ENCODE assay signal across 8 cellular contexts in genomic region chr3:58237238-58237939, GRCh38. TPM values are rescaled to one million over a fixed set of nuclear protein-coding genes. Genes with fewer than 3 reads are reported as not detected.
A peak's percentile ranks its signal among the peaks of the same experiment; 100 is the strongest.
DNase-seq lines count a peak whose midpoint lies in the region; ATAC-seq and TF ChIP-seq lines count a peak whose summit lies in the region.

A gene with protein sequence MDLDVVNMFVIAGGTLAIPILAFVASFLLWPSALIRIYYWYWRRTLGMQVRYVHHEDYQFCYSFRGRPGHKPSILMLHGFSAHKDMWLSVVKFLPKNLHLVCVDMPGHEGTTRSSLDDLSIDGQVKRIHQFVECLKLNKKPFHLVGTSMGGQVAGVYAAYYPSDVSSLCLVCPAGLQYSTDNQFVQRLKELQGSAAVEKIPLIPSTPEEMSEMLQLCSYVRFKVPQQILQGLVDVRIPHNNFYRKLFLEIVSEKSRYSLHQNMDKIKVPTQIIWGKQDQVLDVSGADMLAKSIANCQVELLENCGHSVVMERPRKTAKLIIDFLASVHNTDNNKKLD (plus strand): TSS chr3:58237792. CDS start chr3:58256587, 18,795 bp downstream.

- peak within 1 kb of the TSS; percentile 83 to 97 (median 94) for H3K27ac Mint-ChIP-seq in naive B cell
- H3K27ac Mint-ChIP-seq in stimulated activated naive B cell treated with anti-CD40 and anti-IgM and Interleukin-4, amounts not matched to agents 10 μg/mL and 1 μg/mL and 100 μg/mL, for 72 hours = peak within 1 kb of the TSS; percentile 91

- peak within 1 kb of the TSS; percentile 97 for H2AFZ ChIP-seq in OCI-LY3 (ENCODE audit: low read depth, low read length)

- H3K9me3 Mint-ChIP-seq in activated T-cell treated with anti-CD3 and anti-CD28 coated beads, Interleukin-2, amount 50 U/mL, for 4 hours = no peaks in the 10 kb centered on the region
- H3K9me3 Mint-ChIP-seq in naive B cell = no peaks in the 10 kb centered on the region
- H3K9me3 Mint-ChIP-seq in stimulated activated naive B cell treated with anti-CD40 and anti-IgM and Interleukin-4, amounts not matched to agents 10 μg/mL and 1 μg/mL and 100 μg/mL, for 72 hours = no peaks in the 10 kb centered on the region

- H3K9ac ChIP-seq in OCI-LY3 (ENCODE audit: low read length) = peak within 1 kb of the TSS; percentile 79

- H3K4me3 ChIP-seq in OCI-LY3 (ENCODE audit: low read length) (peak within 1 kb of the TSS; percentile 90), esophagus squamous epithelium (peak within 1 kb of the TSS; percentile 84 to 94 (median 91))

- H3K36me3 ChIP-seq in OCI-LY3 (replicated peaks; ENCODE audit: low read depth, low read length) = no peaks in the 10 kb centered on the region
- H3K36me3 ChIP-seq in esophagus squamous epithelium = no peaks in the 10 kb centered on the region

- intact Hi-C loops in esophagus squamous epithelium (cut with DNase I) = no loop called here

- H3K9me3 ChIP-seq in OCI-LY3 (ENCODE audit: insufficient read depth, low read length) (no peaks in the 10 kb centered on the region), esophagus squamous epithelium (no peaks in the 10 kb centered on the region)

- H3K4me1 Mint-ChIP-seq in activated T-cell treated with anti-CD3 and anti-CD28 coated beads, Interleukin-2, amount 50 U/mL, for 4 hours (ENCODE audit: low read depth) = peaks cover 10% of the 10 kb centered on the region
- peaks cover 39 to 69% (median 64%) of the 10 kb centered on the region in 3 donors for H3K4me1 Mint-ChIP-seq in naive B cell
- peaks cover 46 to 68% of the 10 kb centered on the region in 2 donors for H3K4me1 Mint-ChIP-seq in stimulated activated naive B cell treated with anti-CD40 and anti-IgM and Interleukin-4, amounts not matched to agents 10 μg/mL and 1 μg/mL and 100 μg/mL, for 72 hours

- peaks cover 9% of the 10 kb centered on the region for H3K27me3 Mint-ChIP-seq in activated T-cell treated with anti-CD3 and anti-CD28 coated beads, Interleukin-2, amount 50 U/mL, for 4 hours (ENCODE audit: low read depth)
- H3K27me3 Mint-ChIP-seq in naive B cell = no peaks in the 10 kb centered on the region
- no peaks in the 10 kb centered on the region for H3K27me3 Mint-ChIP-seq in stimulated activated naive B cell treated with anti-CD40 and anti-IgM and Interleukin-4, amounts not matched to agents 10 μg/mL and 1 μg/mL and 100 μg/mL, for 72 hours

- no peaks in the 10 kb centered on the region for H3K36me3 Mint-ChIP-seq in activated T-cell treated with anti-CD3 and anti-CD28 coated beads, Interleukin-2, amount 50 U/mL, for 4 hours (ENCODE audit: insufficient read depth)
- H3K36me3 Mint-ChIP-seq in naive B cell = no peaks in the 10 kb centered on the region
- H3K36me3 Mint-ChIP-seq in stimulated activated naive B cell treated with anti-CD40 and anti-IgM and Interleukin-4, amounts not matched to agents 10 μg/mL and 1 μg/mL and 100 μg/mL, for 72 hours = peaks cover 9 to 16% of the 10 kb centered on the region in 2 donors

- peak within 1 kb of the TSS; percentile 88 for H3K4me3 Mint-ChIP-seq in activated T-cell treated with anti-CD3 and anti-CD28 coated beads, Interleukin-2, amount 50 U/mL, for 4 hours
- H3K4me3 Mint-ChIP-seq in naive B cell = peak within 1 kb of the TSS; percentile 92 to 97 (median 95)
- peak within 1 kb of the TSS; percentile 91 to 96 for H3K4me3 Mint-ChIP-seq in stimulated activated naive B cell treated with anti-CD40 and anti-IgM and Interleukin-4, amounts not matched to agents 10 μg/mL and 1 μg/mL and 100 μg/mL, for 72 hours

- H4K20me1 ChIP-seq in OCI-LY3 (ENCODE audit: insufficient read depth, low read length) = peaks cover 8% of the 10 kb centered on the region; the same call in 1 of the 2 replicates

- DNase-seq in C1 segment of cervical spinal cord (lab: John Stamatoyannopoulos, UW) (peak; percentile 28 to 94 (median 86)), esophagus squamous epithelium (lab: John Stamatoyannopoulos, UW) (peak; percentile 12), naive B cell (peak; percentile 85)
- peak; percentile 76 for DNase-seq in activated T-cell treated with anti-CD3 and anti-CD28 coated beads, Interleukin-2, amount 50 U/mL, for 4 hours
- DNase-seq in stimulated activated naive B cell treated with anti-CD40 and anti-IgM and Interleukin-4, amounts not matched to agents 10 μg/mL and 1 μg/mL and 100 μg/mL, for 72 hours = peak; percentile 79

- H3K4me2 ChIP-seq in OCI-LY3 (ENCODE audit: low read length) = peak within 1 kb of the TSS; percentile 96

- ATAC-seq in HG03354 (IDR thresholded peaks at IDR 0.05; ENCODE audit: poor library complexity, severe bottlenecking, unreplicated experiment) (peak; percentile 80), naive B cell (ENCODE audit: low read depth in 2 of 2) (peak; percentile 74 to 76)
- peak; percentile 86 for ATAC-seq in activated T-cell treated with anti-CD3 and anti-CD28 coated beads, Interleukin-2, amount 50 U/mL, for 4 hours
- peak; percentile 72 to 76 for ATAC-seq in stimulated activated naive B cell treated with anti-CD40 and anti-IgM and Interleukin-4, amounts not matched to agents 10 μg/mL and 1 μg/mL and 100 μg/mL, for 72 hours (replicated peaks)

- H3K4me1 ChIP-seq in OCI-LY3 (ENCODE audit: low read length) (peaks cover 21% of the 10 kb centered on the region), esophagus squamous epithelium (peaks cover 13 to 64% (median 28%) of the 10 kb centered on the region in 3 donors)

- TF ChIP-seq POLR2A in GM19099 (IDR thresholded peaks at IDR 0.05; ENCODE audit: extremely low read depth, insufficient read length, low read depth) = peak; percentile 28
- TF ChIP-seq POLR2A in esophagus squamous epithelium (IDR thresholded peaks at IDR 0.05) = peak in 2 of 4 donors; percentile 26 to 46

- TF ChIP-seq CTCF in OCI-LY3 (IDR thresholded peaks at IDR 0.05; ENCODE audit: low read depth, low read length) (peak; percentile 67), esophagus squamous epithelium (IDR thresholded peaks at IDR 0.05) (peak in 2 of 6 experiments; percentile 14 to 46)

- 0% methylated on average over 15 of the region's 77 CpGs; no CpG with 5 or more reads in 1 of the 2 donors for WGBS in esophagus squamous epithelium, 2 donors

- H3K27ac ChIP-seq in OCI-LY3 (ENCODE audit: low read length) (peak within 1 kb of the TSS; percentile 60), esophagus squamous epithelium (peak within 1 kb of the TSS; percentile 88 to 94 (median 89))

- 0 out of 2 replicates have a peak, but pooled peaks cover 3% of the 10 kb centered on the region for H3K27me3 ChIP-seq in OCI-LY3 (ENCODE audit: low read depth, low read length)
- H3K27me3 ChIP-seq in esophagus squamous epithelium = no peaks in the 10 kb centered on the region

- peaks cover 27% of the 10 kb centered on the region for H3K79me2 ChIP-seq in OCI-LY3 (ENCODE audit: low read length)

RNA-seq across cellular contexts. Expression of the gene that starts here (rescaled TPM):
- total RNA-seq in activated T-cell treated with anti-CD3 and anti-CD28 coated beads, Interleukin-2, amount 50 U/mL, for 4 hours = 1 to 10 TPM; 4.0 to 7.9 (median 6.7) TPM
- 10 to 100 TPM in 1 of 4 donors, 1 to 10 TPM in 3; 5.8 to 16.5 (median 8.9) TPM for total RNA-seq in esophagus squamous epithelium
- polyA plus RNA-seq in naive B cell (ENCODE audit: low read depth in 6 of 6) = 10 to 100 TPM in 3 of 6 donors, 1 to 10 TPM in 3; 2.8 to 12.7 (median 10.2) TPM

Comparison
In these comparisons a context has a peak if more than half of its experiments do, and no peak if none do; other contexts are left out.
1. Peak in every context shown above with its lines: DNase-seq, ATAC-seq, H3K4me3 ChIP-seq and H3K27ac ChIP-seq.
2. DNase-seq: peak in every context shown above with its lines; median percentile 86 in C1 segment of cervical spinal cord; 85 in naive B cell; 79 in stimulated activated naive B cell treated with anti-CD40 and anti-IgM and Interleukin-4, amounts not matched to agents 10 μg/mL and 1 μg/mL and 100 μg/mL, for 72 hours; 76 in activated T-cell treated with anti-CD3 and anti-CD28 coated beads, Interleukin-2, amount 50 U/mL, for 4 hours; 12 in esophagus squamous epithelium.